19 cellular contexts compared by ENCODE assay signal in the genomic region with DNA sequence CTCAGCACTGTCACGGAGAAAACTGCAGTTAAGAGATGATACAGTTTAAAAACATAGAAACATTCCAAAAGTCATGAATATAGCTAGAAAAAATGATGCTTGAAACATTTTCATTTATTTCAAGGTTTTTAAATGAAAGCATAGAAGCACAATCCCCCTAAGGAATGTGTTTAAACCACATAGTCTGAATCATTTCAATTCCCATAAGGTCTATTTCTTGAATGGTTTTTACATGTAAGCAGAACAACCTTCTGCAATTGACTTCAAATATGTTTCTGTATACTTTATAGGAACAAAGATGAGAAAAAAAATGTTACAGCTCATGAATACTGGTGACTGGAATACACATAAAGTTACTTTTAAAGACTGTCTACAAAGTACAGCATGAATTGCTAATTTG.
DNase-seq lines count a peak whose midpoint lies in the region; ATAC-seq and TF ChIP-seq lines count a peak whose summit lies in the region.
"Had no signal": no experiment of that assay in that cellular context is flagged by ENCODE, and none has a peak within 500 bp of the region (broad histone marks: within the 10 kb centered on the region; RNA-seq: fewer than 3 reads in every experiment).

No MANE protein-coding gene starts in this region.

- H3K36me3 ChIP-seq in HUES64 (ENCODE audit: insufficient read depth, low read length): no peaks in the 10 kb centered on the region
- H3K36me3 ChIP-seq in left ventricle myocardium inferior: no peaks in the 10 kb centered on the region
- H3K36me3 ChIP-seq: BE2C, SJCRH30 had no signal

- H3K4me1 ChIP-seq in HUES64 (ENCODE audit: insufficient read depth, low read length) (no peaks in the 10 kb centered on the region), left ventricle myocardium inferior (no peaks in the 10 kb centered on the region)
- H3K4me1 ChIP-seq: BE2C, SJCRH30 had no signal

- TF ChIP-seq CTCF in astrocyte of the cerebellum (IDR thresholded peaks at IDR 0.05; ENCODE audit: low read depth, low read length, missing control alignments) (no peak), left ventricle myocardium inferior (IDR thresholded peaks at IDR 0.05; ENCODE audit: borderline replicate concordance) (no peak)

- H3K4me3 ChIP-seq in HUES64 (ENCODE audit: low read length) (no peak overlapping the region), astrocyte of the cerebellum (ENCODE audit: low read depth, low read length) (no peak overlapping the region), left ventricle myocardium inferior (no peak overlapping the region)
- H3K4me3 ChIP-seq: GM12878, GM23248, SJCRH30 had no signal

- DNase-seq in astrocyte of the cerebellum (ENCODE audit: low read depth): peak; percentile 27
- peak; percentile 14 for DNase-seq in fibroblast of peridontal ligament (ENCODE audit: extremely low read depth)
- no peak for DNase-seq in posterior cingulate gyrus
- DNase-seq in activated CD8-positive, alpha-beta T cell treated with anti-CD3 and anti-CD28 coated beads, Interleukin-2, amount 10 ng/mL, durations not matched to agents 7 days and 5 days: no peak
- DNase-seq in left ventricle myocardium inferior: no peak
- DNase-seq in activated CD4-positive, alpha-beta memory T cell treated with anti-CD3 and anti-CD28 coated beads for 36 hours: no peak
- DNase-seq: BE2C; CD4-positive, alpha-beta memory T cell; DMS79; GDM1; GM23248; KBM-7; NCI-H1436; NCI-H2029 treated with DMSO at 0.1 percent for 48 hours; NCI-H774; SJCRH30 had no signal

- no peak overlapping the region for H3K27ac Mint-ChIP-seq in activated CD8-positive, alpha-beta T cell treated with anti-CD3 and anti-CD28 coated beads, Interleukin-2, amount 10 ng/mL, durations not matched to agents 7 days and 5 days
- H3K27ac Mint-ChIP-seq in activated CD4-positive, alpha-beta memory T cell treated with anti-CD3 and anti-CD28 coated beads for 36 hours: no peak overlapping the region
- H3K27ac Mint-ChIP-seq: CD4-positive, alpha-beta memory T cell had no signal

- peaks cover 12% of the 10 kb centered on the region for H3K9me3 Mint-ChIP-seq in activated CD8-positive, alpha-beta T cell treated with anti-CD3 and anti-CD28 coated beads, Interleukin-2, amount 10 ng/mL, durations not matched to agents 7 days and 5 days (ENCODE audit: insufficient read depth)
- peaks cover 16% of the 10 kb centered on the region for H3K9me3 Mint-ChIP-seq in activated CD4-positive, alpha-beta memory T cell treated with anti-CD3 and anti-CD28 coated beads for 36 hours

- no peak overlapping the region for H3K9ac ChIP-seq in HUES64 (ENCODE audit: low read depth, low read length)
- H3K9ac ChIP-seq: GM23248 had no signal

- H3K27me3 ChIP-seq in HUES64 (ENCODE audit: insufficient read depth, low read length): no peaks in the 10 kb centered on the region
- no peaks in the 10 kb centered on the region for H3K27me3 ChIP-seq in left ventricle myocardium inferior (ENCODE audit: low read depth)
- H3K27me3 ChIP-seq: BE2C had no signal

- no peaks in the 10 kb centered on the region for H3K36me3 Mint-ChIP-seq in activated CD8-positive, alpha-beta T cell treated with anti-CD3 and anti-CD28 coated beads, Interleukin-2, amount 10 ng/mL, durations not matched to agents 7 days and 5 days (ENCODE audit: low read depth)
- no peaks in the 10 kb centered on the region for H3K36me3 Mint-ChIP-seq in activated CD4-positive, alpha-beta memory T cell treated with anti-CD3 and anti-CD28 coated beads for 36 hours
- H3K36me3 Mint-ChIP-seq: CD4-positive, alpha-beta memory T cell had no signal

- no peak overlapping the region for H3K4me3 Mint-ChIP-seq in activated CD8-positive, alpha-beta T cell treated with anti-CD3 and anti-CD28 coated beads, Interleukin-2, amount 10 ng/mL, durations not matched to agents 7 days and 5 days
- no peak overlapping the region for H3K4me3 Mint-ChIP-seq in activated CD4-positive, alpha-beta memory T cell treated with anti-CD3 and anti-CD28 coated beads for 36 hours
- H3K4me3 Mint-ChIP-seq: CD4-positive, alpha-beta memory T cell had no signal

- peak overlapping the region; percentile 27; the same call in 1 of the 2 replicates for H3K27ac ChIP-seq in HUES64 (ENCODE audit: low read depth, low read length)
- H3K27ac ChIP-seq in left ventricle myocardium inferior (replicated peaks): no peak overlapping the region
- H3K27ac ChIP-seq: GM23248, SJCRH30 had no signal

- CTCF ChIA-PET in activated CD8-positive, alpha-beta T cell treated with anti-CD3 and anti-CD28 coated beads, Interleukin-2, amount 10 ng/mL, durations not matched to agents 7 days and 5 days (lab: Charles Lee): no interaction called here
- CTCF ChIA-PET in activated CD4-positive, alpha-beta memory T cell treated with anti-CD3 and anti-CD28 coated beads for 36 hours (lab: Charles Lee): no interaction called here

- ATAC-seq in activated CD8-positive, alpha-beta T cell treated with anti-CD3 and anti-CD28 coated beads, Interleukin-2, amount 10 ng/mL, durations not matched to agents 7 days and 5 days: no peak
- ATAC-seq: GM12878, HCT116 had no signal

- H3K27me3 Mint-ChIP-seq in activated CD8-positive, alpha-beta T cell treated with anti-CD3 and anti-CD28 coated beads, Interleukin-2, amount 10 ng/mL, durations not matched to agents 7 days and 5 days (ENCODE audit: low read depth): no peaks in the 10 kb centered on the region
- no peaks in the 10 kb centered on the region for H3K27me3 Mint-ChIP-seq in activated CD4-positive, alpha-beta memory T cell treated with anti-CD3 and anti-CD28 coated beads for 36 hours
- H3K27me3 Mint-ChIP-seq: CD4-positive, alpha-beta memory T cell had no signal

- no peaks in the 10 kb centered on the region for H3K9me3 ChIP-seq in HUES64 (ENCODE audit: insufficient read depth, low read depth, low read length)
- H3K9me3 ChIP-seq in left ventricle myocardium inferior (replicated peaks): peaks cover 13% of the 10 kb centered on the region
- H3K9me3 ChIP-seq: BE2C, SJCRH30 had no signal

- POLR2A ChIA-PET in activated CD8-positive, alpha-beta T cell treated with anti-CD3 and anti-CD28 coated beads, Interleukin-2, amount 10 ng/mL, durations not matched to agents 7 days and 5 days (lab: Charles Lee): no interaction called here
- POLR2A ChIA-PET in activated CD4-positive, alpha-beta memory T cell treated with anti-CD3 and anti-CD28 coated beads for 36 hours (lab: Charles Lee): no interaction called here

- H3K4me1 Mint-ChIP-seq in activated CD8-positive, alpha-beta T cell treated with anti-CD3 and anti-CD28 coated beads, Interleukin-2, amount 10 ng/mL, durations not matched to agents 7 days and 5 days (ENCODE audit: low read depth): no peaks in the 10 kb centered on the region
- H3K4me1 Mint-ChIP-seq in activated CD4-positive, alpha-beta memory T cell treated with anti-CD3 and anti-CD28 coated beads for 36 hours (ENCODE audit: low read depth): no peaks in the 10 kb centered on the region
- H3K4me1 Mint-ChIP-seq: CD4-positive, alpha-beta memory T cell had no signal

- in situ Hi-C loops in astrocyte of the cerebellum (cut with HindIII; ENCODE audit: low sequenced_read_pairs): no loop called here

- intact Hi-C loops in posterior cingulate gyrus (cut with DNase I) (no loop called here), left ventricle myocardium inferior (cut with micrococcal nuclease) (no loop called here)
- intact Hi-C loops in activated CD4-positive, alpha-beta memory T cell treated with anti-CD3 and anti-CD28 coated beads for 36 hours (cut with micrococcal nuclease): no loop called here

- no CpG with 5 or more reads among the region's 1 CpG for WGBS in HUES64

Comparison
In these comparisons a context has a peak if more than half of its experiments do, and no peak if none do; other contexts are left out.
1. DNase-seq: peak in astrocyte of the cerebellum (single experiment) and fibroblast of peridontal ligament (single experiment); none in posterior cingulate gyrus (0 of 10), activated CD8-positive, alpha-beta T cell treated with anti-CD3 and anti-CD28 coated beads, Interleukin-2, amount 10 ng/mL, durations not matched to agents 7 days and 5 days (single experiment), left ventricle myocardium inferior (single experiment) and activated CD4-positive, alpha-beta memory T cell treated with anti-CD3 and anti-CD28 coated beads for 36 hours (single experiment).